In genomic region chr6:97586344-97586743, GRCh38 we compare ENCODE assay signal across 11 cellular contexts.
A peak's percentile ranks its signal among the peaks of the same experiment; 100 is the strongest.
DNase-seq lines count a peak whose midpoint lies in the region; ATAC-seq, FAIRE-seq and TF ChIP-seq lines count a peak whose summit lies in the region.
"Had no signal": no experiment of that assay in that cellular context is flagged by ENCODE, and none has a peak within 500 bp of the region (broad histone marks: within the 10 kb centered on the region; RNA-seq: fewer than 3 reads in every experiment).

No MANE protein-coding gene starts in this region.

- TF ChIP-seq CTCF in HCT116 (IDR thresholded peaks at IDR 0.05 in 2 of 3, conservative IDR thresholded peaks at IDR 0.05 in 1 of 3; ENCODE audit: borderline replicate concordance in 1 of 3, insufficient read depth in 1 of 3, low read depth in 2 of 3, low read length in 2 of 3) (peak in 2 of 3 experiments; percentile 23 to 36; a peak in 3 of 6 replicates), keratinocyte (optimal IDR thresholded peaks at IDR 0.05 in 1 of 3, IDR thresholded peaks at IDR 0.05 in 1 of 3, conservative IDR thresholded peaks at IDR 0.05 in 1 of 3; ENCODE audit: extremely low read depth in 1 of 3, insufficient read depth in 2 of 3, low read length in 3 of 3) (peak; percentile 24 to 42 (median 39))

- no TSS peak for BruUV-seq in HCT116 (replicated peaks; lab: Mats Ljungman, UMichigan)

- in situ Hi-C loops in SK-MEL-5 (cut with HindIII; ENCODE audit: low pct_unique_long_range_greater_than_20kb, low sequenced_read_pairs), result no loop called here

- H3K9me1 ChIP-seq in keratinocyte (ENCODE audit: control insufficient read depth, extremely low read depth, insufficient read depth, low read length), result no peaks in the 10 kb centered on the region

- no peak for FAIRE-seq in keratinocyte (lab: Jason Lieb, UNC)
- FAIRE-seq: colon had no signal

- H3K36me3 ChIP-seq in HCT116 (ENCODE audit: control insufficient read depth in 1 of 2, insufficient read depth in 2 of 2, low read length in 2 of 2) (no peaks in the 10 kb centered on the region), keratinocyte (ENCODE audit: control insufficient read depth in 2 of 2, extremely low read depth in 1 of 2, insufficient read depth in 2 of 2, low read length in 2 of 2) (no peaks in the 10 kb centered on the region)
- H3K36me3 ChIP-seq in CD8-positive, alpha-beta memory T cell (ENCODE audit: insufficient read depth, low read length), result no peaks in the 10 kb centered on the region
- H3K36me3 ChIP-seq: neutrophil, thoracic aorta had no signal

- H3K27me3 ChIP-seq in HCT116 (ENCODE audit: insufficient read depth, low read length) (no peaks in the 10 kb centered on the region), keratinocyte (ENCODE audit: control insufficient read depth, extremely low read depth, insufficient read depth, low read length) (no peaks in the 10 kb centered on the region)
- H3K27me3 ChIP-seq in CD8-positive, alpha-beta memory T cell (ENCODE audit: insufficient read depth, low read length, poor library complexity, severe bottlenecking), result no peaks in the 10 kb centered on the region
- H3K27me3 ChIP-seq: neutrophil had no signal

- H4K20me1 ChIP-seq in HCT116 (ENCODE audit: insufficient read depth) (no peaks in the 10 kb centered on the region), keratinocyte (ENCODE audit: control insufficient read depth, extremely low read depth, insufficient read depth, low read length) (no peaks in the 10 kb centered on the region)

- no peaks in the 10 kb centered on the region for H3K9me3 Mint-ChIP-seq in activated naive CD4-positive, alpha-beta T cell treated with anti-CD3 and anti-CD28 coated beads for 36 hours
- H3K9me3 Mint-ChIP-seq in CD8-positive, alpha-beta memory T cell, result peaks cover 0 to 15% (median 3%) of the 10 kb centered on the region in 5 donors

- intact Hi-C loops in HCT116 (cut with micrococcal nuclease), result no loop called here
- intact Hi-C loops in activated naive CD4-positive, alpha-beta T cell treated with anti-CD3 and anti-CD28 coated beads for 36 hours (cut with micrococcal nuclease), result no loop called here

- H3K27ac ChIP-seq in HCT116 (ENCODE audit: low read depth, low read length) (no peak overlapping the region), keratinocyte (ENCODE audit: control insufficient read depth, insufficient read depth, low read length) (no peak overlapping the region)
- H3K27ac ChIP-seq in CD8-positive, alpha-beta memory T cell (ENCODE audit: low read depth, low read length), result no peak overlapping the region
- H3K27ac ChIP-seq: neutrophil, thoracic aorta had no signal

- H3K27me3 Mint-ChIP-seq in activated naive CD4-positive, alpha-beta T cell treated with anti-CD3 and anti-CD28 coated beads for 36 hours (ENCODE audit: low read depth), result no peaks in the 10 kb centered on the region
- H3K27me3 Mint-ChIP-seq in CD8-positive, alpha-beta memory T cell, result no peaks in the 10 kb centered on the region

- DNase-seq in GM03348 (ENCODE audit: low spot score) (peak; percentile 55), HCT116 (ENCODE audit: low read depth, low spot score) (no peak), SK-MEL-5 (ENCODE audit: low read depth, low spot score) (peak; percentile 46), keratinocyte (ENCODE audit: low read depth, low spot score) (no peak)
- no peak for DNase-seq in activated naive CD4-positive, alpha-beta T cell treated with anti-CD3 and anti-CD28 coated beads for 36 hours
- no peak for DNase-seq in CD8-positive, alpha-beta memory T cell

- no peak overlapping the region for H3K27ac Mint-ChIP-seq in activated naive CD4-positive, alpha-beta T cell treated with anti-CD3 and anti-CD28 coated beads for 36 hours
- H3K27ac Mint-ChIP-seq in CD8-positive, alpha-beta memory T cell, result no peak overlapping the region

- H2AFZ ChIP-seq in HCT116 (ENCODE audit: low read depth, low read length, poor library complexity, severe bottlenecking) (peak overlapping the region; percentile 4), keratinocyte (ENCODE audit: control insufficient read depth, low read length) (no peak overlapping the region)

- no peak overlapping the region for H3K4me3 ChIP-seq in HCT116 (replicated peaks in 1 of 2; ENCODE audit: low read depth in 1 of 2, low read length in 2 of 2)
- no peak overlapping the region for H3K4me3 ChIP-seq in keratinocyte (ENCODE audit: control insufficient read depth in 2 of 3, extremely low read depth in 1 of 3, insufficient read depth in 2 of 3, low read depth in 1 of 3, low read length in 3 of 3)
- no peak overlapping the region for H3K4me3 ChIP-seq in CD8-positive, alpha-beta memory T cell (ENCODE audit: low read length)
- H3K4me3 ChIP-seq: thoracic aorta had no signal

- H3K9me3 ChIP-seq in HCT116 (ENCODE audit: control insufficient read depth in 1 of 2, insufficient read depth in 1 of 2, low read depth in 1 of 2, low read length in 2 of 2) (no peaks in the 10 kb centered on the region), keratinocyte (ENCODE audit: control insufficient read depth, low read depth, low read length) (no peaks in the 10 kb centered on the region)
- no peaks in the 10 kb centered on the region for H3K9me3 ChIP-seq in CD8-positive, alpha-beta memory T cell (ENCODE audit: low read length)
- H3K9me3 ChIP-seq: neutrophil, thoracic aorta had no signal

- H3K4me1 ChIP-seq in HCT116 (ENCODE audit: control insufficient read depth in 1 of 2, insufficient read depth in 2 of 2, low read length in 2 of 2) (no peaks in the 10 kb centered on the region), keratinocyte (ENCODE audit: control insufficient read depth, extremely low read depth, insufficient read depth, low read length) (no peaks in the 10 kb centered on the region)
- H3K4me1 ChIP-seq in CD8-positive, alpha-beta memory T cell (ENCODE audit: insufficient read depth, low read length), result no peaks in the 10 kb centered on the region

- H3K9me2 ChIP-seq in HCT116 (ENCODE audit: insufficient read depth), result no peaks in the 10 kb centered on the region

- no peak for ATAC-seq in HCT116
- ATAC-seq in HG03280 (IDR thresholded peaks at IDR 0.05; ENCODE audit: unreplicated experiment), result no peak
- ATAC-seq in HG03159 (IDR thresholded peaks at IDR 0.05; ENCODE audit: unreplicated experiment), result no peak

- no peak overlapping the region for H3K4me3 Mint-ChIP-seq in activated naive CD4-positive, alpha-beta T cell treated with anti-CD3 and anti-CD28 coated beads for 36 hours
- no peak overlapping the region for H3K4me3 Mint-ChIP-seq in CD8-positive, alpha-beta memory T cell

- H3K4me2 ChIP-seq in HCT116 (ENCODE audit: low read length) (no peak overlapping the region), keratinocyte (ENCODE audit: control insufficient read depth, extremely low read depth, insufficient read depth, low read depth, low read length) (no peak overlapping the region)

- POLR2A ChIA-PET in HCT116 (lab: Charles Lee), result no interaction called here
- POLR2A ChIA-PET in CD8-positive, alpha-beta memory T cell (lab: Charles Lee), result no interaction called here

- no peaks in the 10 kb centered on the region for H3K36me3 Mint-ChIP-seq in activated naive CD4-positive, alpha-beta T cell treated with anti-CD3 and anti-CD28 coated beads for 36 hours (ENCODE audit: low read depth)
- H3K36me3 Mint-ChIP-seq in CD8-positive, alpha-beta memory T cell, result peaks cover 0 to 2% (median 0%) of the 10 kb centered on the region in 3 donors

- CTCF ChIA-PET in HCT116 (lab: Charles Lee), result no interaction called here
- CTCF ChIA-PET in activated naive CD4-positive, alpha-beta T cell treated with anti-CD3 and anti-CD28 coated beads for 36 hours (lab: Charles Lee), result no interaction called here
- CTCF ChIA-PET in CD8-positive, alpha-beta memory T cell (lab: Charles Lee), result no interaction called here

- H3K79me2 ChIP-seq in HCT116 (ENCODE audit: insufficient read depth, low read length) (no peaks in the 10 kb centered on the region), keratinocyte (ENCODE audit: control insufficient read depth, insufficient read depth, low read length) (no peaks in the 10 kb centered on the region)

- H3K9ac ChIP-seq in HCT116 (ENCODE audit: low read length), result no peak overlapping the region
- no peak overlapping the region for H3K9ac ChIP-seq in keratinocyte (ENCODE audit: control insufficient read depth, extremely low read depth, insufficient read depth, low read length)

- no peak for TF ChIP-seq POLR2A in HCT116 (IDR thresholded peaks at IDR 0.05; ENCODE audit: borderline replicate concordance, extremely low read depth, insufficient read depth, insufficient read length)

- RAD21 ChIA-PET in HCT116 (lab: Charles Lee; ENCODE audit: low non-redundant PET in 1 of 2, low total read pairs in 2 of 2, uncharacterized antibody in 2 of 2, unreplicated experiment in 2 of 2), result no interaction called here

- dilution Hi-C loops in keratinocyte (cut with MboI; ENCODE audit: extremely low pct_ligation_motif_present, low sequenced_read_pairs), result no loop called here

- no peaks in the 10 kb centered on the region for H3K4me1 Mint-ChIP-seq in activated naive CD4-positive, alpha-beta T cell treated with anti-CD3 and anti-CD28 coated beads for 36 hours (ENCODE audit: low read depth)
- no peaks in the 10 kb centered on the region for H3K4me1 Mint-ChIP-seq in CD8-positive, alpha-beta memory T cell

- peak; percentile 37; the same call in 1 of the 2 replicates for TF ChIP-seq RAD21 in HCT116 (IDR thresholded peaks at IDR 0.05; ENCODE audit: low read depth)

TF ChIP-seq in HCT116, 20 proteins besides CTCF, POLR2A, EP300 and RAD21:
- TF ChIP-seq SRF (IDR thresholded peaks at IDR 0.05; ENCODE audit: low read depth) (no peak), FOSL1 (IDR thresholded peaks at IDR 0.05; ENCODE audit: low read depth) (no peak), CEBPB (IDR thresholded peaks at IDR 0.05; ENCODE audit: low read depth) (no peak), JUND (IDR thresholded peaks at IDR 0.05) (no peak), EGR1 (IDR thresholded peaks at IDR 0.05; ENCODE audit: low read depth) (no peak), MAX (IDR thresholded peaks at IDR 0.05) (no peak), YY1 (IDR thresholded peaks at IDR 0.05; ENCODE audit: extremely low read depth, insufficient replicate concordance, low read depth, low read length) (no peak), ELF1 (IDR thresholded peaks at IDR 0.05; ENCODE audit: borderline replicate concordance, low read depth) (no peak), ZFX (IDR thresholded peaks at IDR 0.05) (no peak)
- TF ChIP-seq, protein P1, sequence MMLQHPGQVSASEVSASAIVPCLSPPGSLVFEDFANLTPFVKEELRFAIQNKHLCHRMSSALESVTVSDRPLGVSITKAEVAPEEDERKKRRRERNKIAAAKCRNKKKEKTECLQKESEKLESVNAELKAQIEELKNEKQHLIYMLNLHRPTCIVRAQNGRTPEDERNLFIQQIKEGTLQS (IDR thresholded peaks at IDR 0.05), result no peak

Comparison
In these comparisons a context has a peak if more than half of its experiments do, and no peak if none do; other contexts are left out.
1. DNase-seq: peak in GM03348 (single experiment) and SK-MEL-5 (single experiment); none in HCT116 (single experiment), keratinocyte (single experiment), activated naive CD4-positive, alpha-beta T cell treated with anti-CD3 and anti-CD28 coated beads for 36 hours (single experiment) and CD8-positive, alpha-beta memory T cell (0 of 5).